8 cellular contexts compared by ENCODE assay signal in the genomic region with DNA sequence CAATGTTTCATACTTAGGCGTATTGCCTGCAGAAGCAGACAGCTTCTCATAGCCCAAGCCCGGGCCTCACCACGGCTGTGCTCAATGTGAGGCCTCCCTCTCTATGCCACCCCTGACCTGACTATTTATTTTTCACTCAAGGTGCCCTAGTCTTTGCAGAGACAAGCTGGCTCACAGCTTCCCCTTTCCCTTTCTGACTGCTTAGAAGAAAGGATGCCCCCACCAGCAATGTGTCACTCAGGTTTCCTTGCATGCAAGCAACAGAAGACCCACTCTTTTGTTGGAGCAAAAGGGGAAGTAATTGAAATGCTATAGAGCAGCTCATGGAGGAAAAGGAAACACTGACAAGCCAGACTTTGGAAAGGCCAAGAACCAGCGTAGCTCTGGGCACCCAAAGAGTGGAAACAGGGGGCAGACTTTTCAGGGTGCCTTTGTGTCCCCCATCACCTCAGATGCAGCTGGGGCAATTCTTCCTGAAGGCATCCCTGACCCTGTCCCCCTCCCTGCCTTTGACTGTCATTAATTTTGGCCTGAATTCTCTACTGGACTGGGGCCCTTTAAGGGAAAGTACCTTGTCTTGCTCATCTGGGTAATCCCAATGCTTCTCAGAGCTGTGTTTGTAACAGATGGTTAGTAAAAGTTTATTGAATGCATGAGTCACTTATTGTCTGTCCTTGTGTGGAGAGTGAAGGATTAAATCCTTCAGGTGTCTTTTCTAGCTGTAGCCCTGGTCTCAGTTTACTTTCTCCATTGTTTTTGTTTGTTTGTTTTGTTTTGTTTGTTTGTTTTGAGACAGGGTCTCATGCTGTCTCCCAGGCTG. TPM values are rescaled to one million over a fixed set of nuclear protein-coding genes. Genes with fewer than 3 reads are reported as not detected.
DNase-seq lines count a peak whose midpoint lies in the region; ATAC-seq and TF ChIP-seq lines count a peak whose summit lies in the region.

No MANE protein-coding gene starts in this region.

- H3K4me3 ChIP-seq in mammary epithelial cell (replicated peaks in 1 of 3; ENCODE audit: insufficient read depth in 1 of 3, low read depth in 2 of 3, low read length in 3 of 3) (no peak overlapping the region), psoas muscle (no peak overlapping the region)

- H3K27me3 ChIP-seq in mammary epithelial cell (ENCODE audit: insufficient read depth, low read length) (no peaks in the 10 kb centered on the region), psoas muscle (ENCODE audit: insufficient read depth in 3 of 3, low read length in 2 of 3) (peaks cover 0 to 2% (median 0%) of the 10 kb centered on the region in 3 donors)

- in situ Hi-C loops in mammary epithelial cell (cut with MboI; ENCODE audit: low sequenced_read_pairs in 2 of 2) = no loop called here

- no peak overlapping the region for H3K9ac ChIP-seq in mammary epithelial cell (ENCODE audit: insufficient read depth, low read length)

- DNase-seq in GM10248 (ENCODE audit: extremely low spot score) (peak; percentile 74), KG1 (lab: John Stamatoyannopoulos, UW) (peak; percentile 68), mammary epithelial cell (peak; percentile 71), midbrain (lab: John Stamatoyannopoulos, UW) (no peak), NCI-H1105 treated with DMSO at 0.1 percent for 48 hours (lab: John Stamatoyannopoulos, UW) (no peak), psoas muscle (no peak), progenitor cell of endocrine pancreas (ENCODE audit: low spot score, unreplicated experiment) (no peak)

- no peak overlapping the region for H3K27ac Mint-ChIP-seq in progenitor cell of endocrine pancreas

- no peaks in the 10 kb centered on the region for H3K36me3 ChIP-seq in mammary epithelial cell (ENCODE audit: insufficient read depth, low read length)
- H3K36me3 ChIP-seq in psoas muscle (ENCODE audit: insufficient read depth in 1 of 2, low read depth in 1 of 2) = no peaks in the 10 kb centered on the region

- CTCF ChIA-PET in GM10248 (lab: Yijun Ruan, JAX) = interaction anchor here (0.7 to 10.1 kb wide), 11 partner anchors 8 to 228 kb away, joined by 3 to 103 read pairs (median 3); a partner anchor contains a TSS
- CTCF ChIA-PET in mammary epithelial cell (lab: Charles Lee; ENCODE audit: low non-redundant PET) = no interaction called here

- H3K36me3 Mint-ChIP-seq in progenitor cell of endocrine pancreas (ENCODE audit: insufficient read depth) = no peaks in the 10 kb centered on the region

- POLR2A ChIA-PET in GM10248 (lab: Yijun Ruan, JAX) = no interaction called here

- H2AFZ ChIP-seq in mammary epithelial cell (ENCODE audit: low read depth, low read length) = no peak overlapping the region

- H3K27ac ChIP-seq in mammary epithelial cell (ENCODE audit: insufficient read depth, low read depth, low read length) = no peak overlapping the region
- no peak overlapping the region for H3K27ac ChIP-seq in psoas muscle

- intact Hi-C loops in mammary epithelial cell (cut with micrococcal nuclease) (no loop called here), psoas muscle (cut with DNase I) (no loop called here)

- BruUV-seq in mammary epithelial cell (replicated peaks; lab: Mats Ljungman, UMichigan) = no TSS peak

- ATAC-seq in GM21723 (IDR thresholded peaks at IDR 0.05; ENCODE audit: unreplicated experiment) = peak; percentile 92
- ATAC-seq in psoas muscle = no peak

- H3K4me3 Mint-ChIP-seq in progenitor cell of endocrine pancreas (ENCODE audit: low read depth) = no peak overlapping the region

- 99% methylated on average over 4 of the region's 4 CpGs for WGBS in mammary epithelial cell (ENCODE audit: low coverage, missing lambda C conversion rate)
- 80 to 85% (median 85%) methylated on average over 4 of the region's 4 CpGs for WGBS in psoas muscle, 3 donors

- no peaks in the 10 kb centered on the region for H3K79me2 ChIP-seq in mammary epithelial cell (ENCODE audit: insufficient read depth, low read length)

- no peak overlapping the region for H3K4me2 ChIP-seq in mammary epithelial cell (ENCODE audit: insufficient read depth, low read depth, low read length)

- H3K9me3 ChIP-seq in mammary epithelial cell (replicated peaks; ENCODE audit: insufficient read depth, low read length) = no peaks in the 10 kb centered on the region
- no peaks in the 10 kb centered on the region for H3K9me3 ChIP-seq in psoas muscle

- peaks cover 5% of the 10 kb centered on the region for H3K4me1 Mint-ChIP-seq in progenitor cell of endocrine pancreas (ENCODE audit: low read depth)

- no peaks in the 10 kb centered on the region for H4K20me1 ChIP-seq in mammary epithelial cell (ENCODE audit: insufficient read depth, low read length)

- TF ChIP-seq CTCF in GM10248 (IDR thresholded peaks at IDR 0.05; ENCODE audit: control extremely low read depth, extremely low read depth, low read depth, missing control alignments) (no peak), mammary epithelial cell (conservative IDR thresholded peaks at IDR 0.05 in 1 of 2, IDR thresholded peaks at IDR 0.05 in 1 of 2; ENCODE audit: extremely low read depth in 1 of 2, insufficient read depth in 1 of 2, low read depth in 1 of 2, low read length in 2 of 2) (no peak), psoas muscle (IDR thresholded peaks at IDR 0.05) (no peak), progenitor cell of endocrine pancreas (IDR thresholded peaks at IDR 0.05; ENCODE audit: unreplicated experiment) (no peak)

- H3K4me1 ChIP-seq in mammary epithelial cell (ENCODE audit: insufficient read depth, low read length) (no peaks in the 10 kb centered on the region), psoas muscle (no peaks in the 10 kb centered on the region)

- dilution Hi-C loops in mammary epithelial cell (cut with HindIII; ENCODE audit: low sequenced_read_pairs) = no loop called here

- peaks cover 17% of the 10 kb centered on the region for H3K27me3 Mint-ChIP-seq in progenitor cell of endocrine pancreas

- H3K9me3 Mint-ChIP-seq in progenitor cell of endocrine pancreas (ENCODE audit: low read depth) = no peaks in the 10 kb centered on the region

RNA-seq across cellular contexts. Expression of a gene that starts 17.8 kb away (rescaled TPM):
- 1 to 10 TPM; 2.8 to 3.5 TPM for total RNA-seq in mammary epithelial cell
- polyA plus RNA-seq in mammary epithelial cell = 0.93 TPM
- 3.3 TPM for polyA minus RNA-seq in mammary epithelial cell
- 1 to 10 TPM; 1.5 to 4.8 (median 2.7) TPM for total RNA-seq in psoas muscle
- 1 to 10 TPM in 2 of 3 donors, under 1 TPM in 1; 0.33 to 2.1 (median 1.5) TPM for polyA plus RNA-seq in psoas muscle
- total RNA-seq in progenitor cell of endocrine pancreas = 8.5 and 8.7 TPM in 2 replicates

Comparison
In these comparisons a context has a peak if more than half of its experiments do, and no peak if none do; other contexts are left out.
1. DNase-seq: peak in GM10248 (single experiment), KG1 (single experiment) and mammary epithelial cell (single experiment); none in midbrain (single experiment), NCI-H1105 treated with DMSO at 0.1 percent for 48 hours (single experiment), psoas muscle (0 of 2) and progenitor cell of endocrine pancreas (single experiment).